14 cellular contexts compared by ENCODE assay signal in the genomic region with DNA sequence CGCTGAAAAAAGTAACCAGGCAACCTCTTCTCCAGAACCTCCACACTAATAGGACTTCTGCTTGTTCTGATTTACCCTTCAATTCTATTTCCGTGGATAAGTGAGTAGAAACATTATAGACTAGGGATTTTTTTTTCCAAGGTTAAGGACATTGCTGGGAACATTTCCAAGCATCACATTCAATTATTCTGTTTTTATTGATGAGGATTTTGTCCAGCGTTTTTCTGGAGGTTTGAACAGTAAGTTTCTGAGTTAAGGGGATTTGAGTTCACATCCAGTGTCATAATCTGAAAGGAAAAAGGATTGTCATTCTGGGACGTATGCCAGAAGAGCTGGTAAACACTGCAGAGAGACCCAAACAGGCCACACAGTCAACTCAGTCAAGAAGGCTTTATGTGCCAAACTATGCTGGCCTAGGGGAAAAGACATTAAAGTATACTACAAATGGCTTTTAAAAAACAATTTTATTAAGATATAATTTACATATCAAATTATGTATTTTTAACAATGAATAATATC. TPM values are rescaled to one million over a fixed set of nuclear protein-coding genes. Genes with fewer than 3 reads are reported as not detected.
DNase-seq lines count a peak whose midpoint lies in the region; ATAC-seq and TF ChIP-seq lines count a peak whose summit lies in the region.
"Had no signal": no experiment of that assay in that cellular context is flagged by ENCODE, and none has a peak within 500 bp of the region (broad histone marks: within the 10 kb centered on the region; RNA-seq: fewer than 3 reads in every experiment).

No MANE protein-coding gene starts in this region.

- ATAC-seq in GM21515 (IDR thresholded peaks at IDR 0.05; ENCODE audit: unreplicated experiment) (no peak), GM19023 (IDR thresholded peaks at IDR 0.05; ENCODE audit: unreplicated experiment) (no peak)
- ATAC-seq: stimulated activated naive CD8-positive, alpha-beta T cell treated with anti-CD3 and anti-CD28 coated beads, Interleukin-15, Interleukin-2, amounts not matched to agents 100 U/mL and 50 U/mL, for 24 hours had no signal

- no peaks in the 10 kb centered on the region for H3K36me3 Mint-ChIP-seq in HFFc6 (ENCODE audit: low read depth)

- peaks cover 33% of the 10 kb centered on the region for H3K4me1 Mint-ChIP-seq in HFFc6 (ENCODE audit: low read depth)

- H3K9me3 Mint-ChIP-seq in HFFc6: no peaks in the 10 kb centered on the region

- TF ChIP-seq CTCF in HFFc6 (IDR thresholded peaks at IDR 0.05): no peak

- DNase-seq in COR-L47 (lab: John Stamatoyannopoulos, UW) (peak; percentile 42), NCI-H1105 (lab: John Stamatoyannopoulos, UW) (peak; percentile 54), amniotic epithelial cell (ENCODE audit: low read depth) (peak; percentile 27), left kidney (ENCODE audit: low read depth, low spot score) (peak; percentile 41), HFFc6 (no peak), DMS114 treated with DMSO at 0.1 percent for 48 hours (lab: John Stamatoyannopoulos, UW; ENCODE audit: unreplicated experiment) (no peak)
- DNase-seq: activated CD4-positive, alpha-beta T cell treated with anti-CD3 and anti-CD28 coated beads, Interleukin-2, amount 50 U/mL, for 48 hours; GF-D8; NCI-H2081; retina; RPMI8226; stimulated activated naive CD8-positive, alpha-beta T cell treated with anti-CD3 and anti-CD28 coated beads, Interleukin-15, Interleukin-2, amounts not matched to agents 100 U/mL and 50 U/mL, for 24 hours had no signal

- no peak overlapping the region for H3K27ac Mint-ChIP-seq in HFFc6

- no peak overlapping the region for H3K4me3 Mint-ChIP-seq in HFFc6

- no peaks in the 10 kb centered on the region; the same call in 1 of the 2 replicates for H3K27me3 Mint-ChIP-seq in HFFc6 (ENCODE audit: insufficient read depth)

RNA-seq across cellular contexts. Expression of gene RALA, which starts 28.2 kb away (rescaled TPM):
- total RNA-seq in HFFc6 (2021; fragmentation: NEBNext Ultra II Directional; extraction: Animal tissue kit (Norgen Biotek cat#: 25700)): 10 to 100 TPM; 43.3 to 53.9 (median 45.7) TPM

RNA-seq across cellular contexts. Expression of gene YAE1, which starts 29.0 kb away (rescaled TPM):
- total RNA-seq in HFFc6 (2021; fragmentation: NEBNext Ultra II Directional; extraction: Animal tissue kit (Norgen Biotek cat#: 25700)): 10 to 100 TPM; 21.6 to 25.4 (median 23.0) TPM

Comparison
In these comparisons a context has a peak if more than half of its experiments do, and no peak if none do; other contexts are left out.
1. DNase-seq: peak in COR-L47 (single experiment), NCI-H1105 (single experiment), amniotic epithelial cell (single experiment) and left kidney (single experiment); none in HFFc6 (single experiment) and DMS114 treated with DMSO at 0.1 percent for 48 hours (single experiment).